In the genomic region with DNA sequence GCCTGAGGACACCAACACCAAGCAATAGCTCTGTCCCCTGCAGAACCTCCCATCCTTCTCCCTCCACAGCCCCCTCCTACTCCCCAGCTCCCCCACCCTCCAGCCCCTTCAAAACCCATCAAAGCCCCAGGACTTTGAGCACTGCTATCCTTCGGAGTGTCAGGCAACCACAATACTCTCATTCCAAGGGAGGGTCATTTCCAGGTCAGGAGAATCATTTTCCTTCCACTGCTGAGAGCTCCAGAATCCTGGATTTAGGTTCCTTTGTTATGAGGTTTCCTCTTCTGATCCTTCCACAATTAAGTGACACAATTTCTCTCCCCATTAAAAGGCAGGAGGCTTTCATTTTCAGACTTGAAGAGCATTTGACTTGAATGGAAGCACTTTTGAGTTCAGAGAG, we compare ENCODE assay signal across 10 cellular contexts. TPM values are rescaled to one million over a fixed set of nuclear protein-coding genes. Genes with fewer than 3 reads are reported as not detected.
DNase-seq lines count a peak whose midpoint lies in the region; ATAC-seq and TF ChIP-seq lines count a peak whose summit lies in the region.
"Had no signal": no experiment of that assay in that cellular context is flagged by ENCODE, and none has a peak within 500 bp of the region (broad histone marks: within the 10 kb centered on the region; RNA-seq: fewer than 3 reads in every experiment).

No MANE protein-coding gene starts in this region.

- peaks cover 21% of the 10 kb centered on the region for H3K27me3 Mint-ChIP-seq in activated CD4-positive, alpha-beta T cell treated with anti-CD3 and anti-CD28 coated beads, Interleukin-2, amount 10 ng/mL, durations not matched to agents 7 days and 5 days

- DNase-seq in activated CD4-positive, alpha-beta T cell treated with anti-CD3 and anti-CD28 coated beads, Interleukin-2, amount 10 ng/mL, durations not matched to agents 7 days and 5 days = no peak
- DNase-seq in activated CD4-positive, alpha-beta T cell treated with anti-CD3 and anti-CD28 coated beads for 1 hour = no peak
- DNase-seq in fibroblast of the aortic adventitia (ENCODE audit: low read depth) (peak; percentile 30), OCI-M2 (lab: John Stamatoyannopoulos, UW; ENCODE audit: unreplicated experiment) (no peak)
- DNase-seq in stimulated activated effector memory CD8-positive, alpha-beta T cell treated with anti-CD3 and anti-CD28 coated beads, Interleukin-12 subunit alpha, Interleukin-12 subunit beta, amount 100 ng/mL, for 72 hours (ENCODE audit: low spot score in 2 of 2) = no peak

- peak overlapping the region; percentile 60 for H3K4me3 Mint-ChIP-seq in activated CD4-positive, alpha-beta T cell treated with anti-CD3 and anti-CD28 coated beads, Interleukin-2, amount 10 ng/mL, durations not matched to agents 7 days and 5 days
- peak overlapping the region; percentile 60 for H3K4me3 Mint-ChIP-seq in stimulated activated effector memory CD8-positive, alpha-beta T cell treated with anti-CD3 and anti-CD28 coated beads, Interleukin-12 subunit alpha, Interleukin-12 subunit beta, amount 100 ng/mL, for 72 hours

- peaks cover 46% of the 10 kb centered on the region for H3K4me1 Mint-ChIP-seq in activated CD4-positive, alpha-beta T cell treated with anti-CD3 and anti-CD28 coated beads, Interleukin-2, amount 10 ng/mL, durations not matched to agents 7 days and 5 days
- H3K4me1 Mint-ChIP-seq in stimulated activated effector memory CD8-positive, alpha-beta T cell treated with anti-CD3 and anti-CD28 coated beads, Interleukin-12 subunit alpha, Interleukin-12 subunit beta, amount 100 ng/mL, for 72 hours = peaks cover 59% of the 10 kb centered on the region

- ATAC-seq in SK-N-SH treated with all-trans-retinoic acid at 6 μM for 48 hours (peak; percentile 90), GM21390 (IDR thresholded peaks at IDR 0.05; ENCODE audit: unreplicated experiment) (no peak), GM19467 (IDR thresholded peaks at IDR 0.05; ENCODE audit: unreplicated experiment) (no peak)
- no peak for ATAC-seq in stimulated activated effector memory CD8-positive, alpha-beta T cell treated with anti-CD3 and anti-CD28 coated beads, Interleukin-12 subunit alpha, Interleukin-12 subunit beta, amount 100 ng/mL, for 72 hours
- ATAC-seq: right cardiac atrium had no signal

- peaks cover 17% of the 10 kb centered on the region for H3K9me3 Mint-ChIP-seq in activated CD4-positive, alpha-beta T cell treated with anti-CD3 and anti-CD28 coated beads, Interleukin-2, amount 10 ng/mL, durations not matched to agents 7 days and 5 days
- H3K9me3 Mint-ChIP-seq in stimulated activated effector memory CD8-positive, alpha-beta T cell treated with anti-CD3 and anti-CD28 coated beads, Interleukin-12 subunit alpha, Interleukin-12 subunit beta, amount 100 ng/mL, for 72 hours = peaks cover 4% of the 10 kb centered on the region

- peaks cover 3% of the 10 kb centered on the region for H3K36me3 Mint-ChIP-seq in activated CD4-positive, alpha-beta T cell treated with anti-CD3 and anti-CD28 coated beads, Interleukin-2, amount 10 ng/mL, durations not matched to agents 7 days and 5 days (ENCODE audit: low read depth)
- no peaks in the 10 kb centered on the region for H3K36me3 Mint-ChIP-seq in stimulated activated effector memory CD8-positive, alpha-beta T cell treated with anti-CD3 and anti-CD28 coated beads, Interleukin-12 subunit alpha, Interleukin-12 subunit beta, amount 100 ng/mL, for 72 hours

- CTCF ChIA-PET in activated CD4-positive, alpha-beta T cell treated with anti-CD3 and anti-CD28 coated beads, Interleukin-2, amount 10 ng/mL, durations not matched to agents 7 days and 5 days (lab: Charles Lee) = interaction anchor here (1.2 kb wide), 1 partner anchor 46 kb away, joined by 3 read pairs; no protein-coding TSS in a partner anchor

- POLR2A ChIA-PET in activated CD4-positive, alpha-beta T cell treated with anti-CD3 and anti-CD28 coated beads, Interleukin-2, amount 10 ng/mL, durations not matched to agents 7 days and 5 days (lab: Charles Lee) = interaction anchor here (0.6 kb wide), 1 partner anchor 595 kb away, joined by 5 read pairs; no protein-coding TSS in a partner anchor

- no peak for TF ChIP-seq CTCF in fibroblast of the aortic adventitia (IDR thresholded peaks at IDR 0.05; ENCODE audit: insufficient read depth, low read length)

- no peak overlapping the region for H3K4me3 ChIP-seq in fibroblast of the aortic adventitia (ENCODE audit: low read depth, low read length)

- H3K27ac Mint-ChIP-seq in activated CD4-positive, alpha-beta T cell treated with anti-CD3 and anti-CD28 coated beads, Interleukin-2, amount 10 ng/mL, durations not matched to agents 7 days and 5 days = peak overlapping the region; percentile 83
- peak overlapping the region; percentile 15 for H3K27ac Mint-ChIP-seq in stimulated activated effector memory CD8-positive, alpha-beta T cell treated with anti-CD3 and anti-CD28 coated beads, Interleukin-12 subunit alpha, Interleukin-12 subunit beta, amount 100 ng/mL, for 72 hours

TF ChIP-seq in SK-N-SH treated with all-trans-retinoic acid at 6 μM for 48 hours, 23 proteins besides CTCF, POLR2A, EP300 and RAD21:
- TF ChIP-seq SNAI2 (CRISPR knock-in tag; IDR thresholded peaks at IDR 0.05) = no peak
- no peak for TF ChIP-seq ARNTL (CRISPR knock-in tag; IDR thresholded peaks at IDR 0.05; ENCODE audit: borderline replicate concordance, low read depth)
- no peak for TF ChIP-seq ESRRG (CRISPR knock-in tag; IDR thresholded peaks at IDR 0.05)
- no peak for TF ChIP-seq CSDC2 (CRISPR knock-in tag; IDR thresholded peaks at IDR 0.05)
- no peak for TF ChIP-seq BACH2 (CRISPR knock-in tag; IDR thresholded peaks at IDR 0.05; ENCODE audit: borderline replicate concordance)
- TF ChIP-seq ZFP30 (CRISPR knock-in tag; IDR thresholded peaks at IDR 0.05) = no peak
- no peak for TF ChIP-seq ZFP3 (CRISPR knock-in tag; IDR thresholded peaks at IDR 0.05)
- no peak for TF ChIP-seq GLIS3 (CRISPR knock-in tag; IDR thresholded peaks at IDR 0.05)
- TF ChIP-seq, protein P1, sequence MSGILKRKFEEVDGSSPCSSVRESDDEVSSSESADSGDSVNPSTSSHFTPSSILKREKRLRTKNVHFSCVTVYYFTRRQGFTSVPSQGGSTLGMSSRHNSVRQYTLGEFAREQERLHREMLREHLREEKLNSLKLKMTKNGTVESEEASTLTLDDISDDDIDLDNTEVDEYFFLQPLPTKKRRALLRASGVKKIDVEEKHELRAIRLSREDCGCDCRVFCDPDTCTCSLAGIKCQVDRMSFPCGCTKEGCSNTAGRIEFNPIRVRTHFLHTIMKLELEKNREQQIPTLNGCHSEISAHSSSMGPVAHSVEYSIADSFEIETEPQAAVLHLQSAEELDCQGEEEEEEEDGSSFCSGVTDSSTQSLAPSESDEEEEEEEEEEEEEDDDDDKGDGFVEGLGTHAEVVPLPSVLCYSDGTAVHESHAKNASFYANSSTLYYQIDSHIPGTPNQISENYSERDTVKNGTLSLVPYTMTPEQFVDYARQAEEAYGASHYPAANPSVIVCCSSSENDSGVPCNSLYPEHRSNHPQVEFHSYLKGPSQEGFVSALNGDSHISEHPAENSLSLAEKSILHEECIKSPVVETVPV (CRISPR knock-in tag; IDR thresholded peaks at IDR 0.05) = no peak
- TF ChIP-seq ZNF70 (CRISPR knock-in tag; IDR thresholded peaks at IDR 0.05) = no peak
- no peak for TF ChIP-seq ISL1 (CRISPR knock-in tag; IDR thresholded peaks at IDR 0.05)
- TF ChIP-seq, protein P2, sequence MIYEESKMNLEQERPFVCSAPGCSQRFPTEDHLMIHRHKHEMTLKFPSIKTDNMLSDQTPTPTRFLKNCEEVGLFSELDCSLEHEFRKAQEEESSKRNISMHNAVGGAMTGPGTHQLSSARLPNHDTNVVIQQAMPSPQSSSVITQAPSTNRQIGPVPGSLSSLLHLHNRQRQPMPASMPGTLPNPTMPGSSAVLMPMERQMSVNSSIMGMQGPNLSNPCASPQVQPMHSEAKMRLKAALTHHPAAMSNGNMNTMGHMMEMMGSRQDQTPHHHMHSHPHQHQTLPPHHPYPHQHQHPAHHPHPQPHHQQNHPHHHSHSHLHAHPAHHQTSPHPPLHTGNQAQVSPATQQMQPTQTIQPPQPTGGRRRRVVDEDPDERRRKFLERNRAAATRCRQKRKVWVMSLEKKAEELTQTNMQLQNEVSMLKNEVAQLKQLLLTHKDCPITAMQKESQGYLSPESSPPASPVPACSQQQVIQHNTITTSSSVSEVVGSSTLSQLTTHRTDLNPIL (CRISPR knock-in tag; IDR thresholded peaks at IDR 0.05; ENCODE audit: low read depth) = no peak

RNA-seq across cellular contexts. Expression of a gene that starts 24.4 kb away (rescaled TPM):
- total RNA-seq in activated CD4-positive, alpha-beta T cell treated with anti-CD3 and anti-CD28 coated beads, Interleukin-2, amount 10 ng/mL, durations not matched to agents 7 days and 5 days = not detected
- total RNA-seq in fibroblast of the aortic adventitia (ENCODE audit: low replicate concordance) = 0.36 TPM in 1 of 2 replicates, not detected in the other
- total RNA-seq: NCI-H460, right cardiac atrium had no signal
